Comparison of ENCODE assay signal across 11 cellular contexts in genomic region chr12:85509857-85510256, GRCh38.
A peak's percentile ranks its signal among the peaks of the same experiment; 100 is the strongest.
DNase-seq lines count a peak whose midpoint lies in the region; ATAC-seq and TF ChIP-seq lines count a peak whose summit lies in the region.
"Had no signal": no experiment of that assay in that cellular context is flagged by ENCODE, and none has a peak within 500 bp of the region (broad histone marks: within the 10 kb centered on the region; RNA-seq: fewer than 3 reads in every experiment).

No MANE protein-coding gene starts in this region.

- no peak overlapping the region for H3K9ac ChIP-seq in endodermal cell (ENCODE audit: extremely low read depth, low read length, poor library complexity, severe bottlenecking)

- no peak overlapping the region for H3K27ac ChIP-seq in endodermal cell (ENCODE audit: low read depth, low read length)
- H3K27ac ChIP-seq in right lobe of liver = no peak overlapping the region
- H3K27ac ChIP-seq in naive thymus-derived CD4-positive, alpha-beta T cell (ENCODE audit: low read depth, low read length) = no peak overlapping the region

- H3K9me3 ChIP-seq in endodermal cell (ENCODE audit: control insufficient read depth, low read length) (peaks cover 7% of the 10 kb centered on the region), right lobe of liver (no peaks in the 10 kb centered on the region)
- no peaks in the 10 kb centered on the region for H3K9me3 ChIP-seq in naive thymus-derived CD4-positive, alpha-beta T cell (ENCODE audit: control insufficient read depth in 2 of 3, low read length in 3 of 3)

- H3K36me3 ChIP-seq in endodermal cell (ENCODE audit: control insufficient read depth, insufficient read depth, low read length) (no peaks in the 10 kb centered on the region), right lobe of liver (no peaks in the 10 kb centered on the region)
- no peaks in the 10 kb centered on the region for H3K36me3 ChIP-seq in naive thymus-derived CD4-positive, alpha-beta T cell (ENCODE audit: control insufficient read depth in 2 of 3, insufficient read depth in 3 of 3, low read length in 3 of 3)

- H3K27me3 ChIP-seq in endodermal cell (ENCODE audit: control insufficient read depth, insufficient read depth, low read length, poor library complexity, severe bottlenecking) (no peaks in the 10 kb centered on the region), right lobe of liver (no peaks in the 10 kb centered on the region)
- no peaks in the 10 kb centered on the region for H3K27me3 ChIP-seq in naive thymus-derived CD4-positive, alpha-beta T cell (ENCODE audit: control insufficient read depth in 2 of 2, insufficient read depth in 2 of 2, low read length in 2 of 2)

- TF ChIP-seq POLR2A in right lobe of liver (IDR thresholded peaks at IDR 0.05) = no peak

- H3K27ac Mint-ChIP-seq in endodermal cell = no peak overlapping the region
- H3K27ac Mint-ChIP-seq in activated T-cell treated with anti-CD3 and anti-CD28 coated beads, Interleukin-2, amount 50 U/mL, for 24 hours = no peak overlapping the region
- H3K27ac Mint-ChIP-seq in naive thymus-derived CD4-positive, alpha-beta T cell = no peak overlapping the region

- no peaks in the 10 kb centered on the region for H3K27me3 Mint-ChIP-seq in endodermal cell (ENCODE audit: insufficient read depth)
- H3K27me3 Mint-ChIP-seq in activated T-cell treated with anti-CD3 and anti-CD28 coated beads, Interleukin-2, amount 50 U/mL, for 24 hours = no peaks in the 10 kb centered on the region
- H3K27me3 Mint-ChIP-seq in naive thymus-derived CD4-positive, alpha-beta T cell = no peaks in the 10 kb centered on the region

- H3K36me3 Mint-ChIP-seq in endodermal cell (ENCODE audit: low read depth) = no peaks in the 10 kb centered on the region
- no peaks in the 10 kb centered on the region for H3K36me3 Mint-ChIP-seq in activated T-cell treated with anti-CD3 and anti-CD28 coated beads, Interleukin-2, amount 50 U/mL, for 24 hours (ENCODE audit: low read depth)
- H3K36me3 Mint-ChIP-seq in naive thymus-derived CD4-positive, alpha-beta T cell = no peaks in the 10 kb centered on the region

- H3K4me3 Mint-ChIP-seq in endodermal cell = no peak overlapping the region
- H3K4me3 Mint-ChIP-seq in activated T-cell treated with anti-CD3 and anti-CD28 coated beads, Interleukin-2, amount 50 U/mL, for 24 hours = no peak overlapping the region
- no peak overlapping the region for H3K4me3 Mint-ChIP-seq in naive thymus-derived CD4-positive, alpha-beta T cell

- peaks cover 27% of the 10 kb centered on the region for H3K4me1 Mint-ChIP-seq in endodermal cell
- H3K4me1 Mint-ChIP-seq in activated T-cell treated with anti-CD3 and anti-CD28 coated beads, Interleukin-2, amount 50 U/mL, for 24 hours (ENCODE audit: low read depth) = no peaks in the 10 kb centered on the region
- no peaks in the 10 kb centered on the region for H3K4me1 Mint-ChIP-seq in naive thymus-derived CD4-positive, alpha-beta T cell

- peak; percentile 75 for DNase-seq in endodermal cell
- DNase-seq in right lobe of liver = no peak
- no peak for DNase-seq in activated T-cell treated with anti-CD3 and anti-CD28 coated beads, Interleukin-2, amount 50 U/mL, for 24 hours
- DNase-seq in omental fat pad (ENCODE audit: low spot score) = no peak
- DNase-seq in naive thymus-derived CD4-positive, alpha-beta T cell = no peak
- DNase-seq: activated CD4-positive, alpha-beta T cell treated with anti-CD3 and anti-CD28 coated beads, Interleukin-2, amount 50 U/mL, for 48 hours; midbrain; NCI-H1105 treated with DMSO at 0.1 percent for 48 hours had no signal

- POLR2A ChIA-PET in naive thymus-derived CD4-positive, alpha-beta T cell (lab: Charles Lee) = no interaction called here

- CTCF ChIA-PET in naive thymus-derived CD4-positive, alpha-beta T cell (lab: Charles Lee) = no interaction called here

- TF ChIP-seq CTCF in endodermal cell (conservative IDR thresholded peaks at IDR 0.05) = no peak
- TF ChIP-seq CTCF in right lobe of liver (IDR thresholded peaks at IDR 0.05) = no peak
- TF ChIP-seq CTCF in omental fat pad (IDR thresholded peaks at IDR 0.05) = no peak

- no peaks in the 10 kb centered on the region for H3K9me3 Mint-ChIP-seq in endodermal cell
- H3K9me3 Mint-ChIP-seq in activated T-cell treated with anti-CD3 and anti-CD28 coated beads, Interleukin-2, amount 50 U/mL, for 24 hours = no peaks in the 10 kb centered on the region
- H3K9me3 Mint-ChIP-seq in naive thymus-derived CD4-positive, alpha-beta T cell = peaks cover 0 to 14% (median 0%) of the 10 kb centered on the region in 11 donors

- H3K4me1 ChIP-seq in endodermal cell (ENCODE audit: control insufficient read depth, insufficient read depth, low read length) (no peaks in the 10 kb centered on the region), right lobe of liver (no peaks in the 10 kb centered on the region)
- H3K4me1 ChIP-seq in naive thymus-derived CD4-positive, alpha-beta T cell (ENCODE audit: control insufficient read depth in 2 of 2, insufficient read depth in 2 of 2, low read length in 2 of 2) = no peaks in the 10 kb centered on the region

- peak overlapping the region; percentile 32 for H3K4me3 ChIP-seq in endodermal cell (ENCODE audit: low read length)
- H3K4me3 ChIP-seq in right lobe of liver = no peak overlapping the region
- H3K4me3 ChIP-seq in naive thymus-derived CD4-positive, alpha-beta T cell (ENCODE audit: low read length) = no peak overlapping the region

- 88% methylated on average over 3 of the region's 3 CpGs; no CpG with 5 or more reads in 1 of the 2 experiments for WGBS in endodermal cell (ENCODE audit: insufficient coverage in 1 of 2, insufficient read length in 1 of 2), 2 experiments
- WGBS in right lobe of liver (ENCODE audit: insufficient coverage, low coverage, low lambda C conversion rate, missing lambda C conversion rate) = 64% methylated on average over 3 of the region's 3 CpGs

- ATAC-seq in GM18519 (IDR thresholded peaks at IDR 0.05; ENCODE audit: low FRiP score, unreplicated experiment) = peak; percentile 90
- peak; percentile 96 for ATAC-seq in GM21717 (IDR thresholded peaks at IDR 0.05; ENCODE audit: unreplicated experiment)
- peak; percentile 99 for ATAC-seq in HG03342 (IDR thresholded peaks at IDR 0.05; ENCODE audit: unreplicated experiment)
- ATAC-seq in right lobe of liver = no peak
- ATAC-seq in omental fat pad (ENCODE audit: low FRiP score) = no peak
- ATAC-seq in naive thymus-derived CD4-positive, alpha-beta T cell = no peak

- intact Hi-C loops in right lobe of liver (cut with DNase I) = no loop called here
- intact Hi-C loops in naive thymus-derived CD4-positive, alpha-beta T cell (cut with micrococcal nuclease) = no loop called here

Comparison
In these comparisons a context has a peak if more than half of its experiments do, and no peak if none do; other contexts are left out.
1. ATAC-seq: peak in GM18519 (single experiment), GM21717 (single experiment) and HG03342 (single experiment); none in right lobe of liver (0 of 4), omental fat pad (single experiment) and naive thymus-derived CD4-positive, alpha-beta T cell (single experiment).